In the genomic region with DNA sequence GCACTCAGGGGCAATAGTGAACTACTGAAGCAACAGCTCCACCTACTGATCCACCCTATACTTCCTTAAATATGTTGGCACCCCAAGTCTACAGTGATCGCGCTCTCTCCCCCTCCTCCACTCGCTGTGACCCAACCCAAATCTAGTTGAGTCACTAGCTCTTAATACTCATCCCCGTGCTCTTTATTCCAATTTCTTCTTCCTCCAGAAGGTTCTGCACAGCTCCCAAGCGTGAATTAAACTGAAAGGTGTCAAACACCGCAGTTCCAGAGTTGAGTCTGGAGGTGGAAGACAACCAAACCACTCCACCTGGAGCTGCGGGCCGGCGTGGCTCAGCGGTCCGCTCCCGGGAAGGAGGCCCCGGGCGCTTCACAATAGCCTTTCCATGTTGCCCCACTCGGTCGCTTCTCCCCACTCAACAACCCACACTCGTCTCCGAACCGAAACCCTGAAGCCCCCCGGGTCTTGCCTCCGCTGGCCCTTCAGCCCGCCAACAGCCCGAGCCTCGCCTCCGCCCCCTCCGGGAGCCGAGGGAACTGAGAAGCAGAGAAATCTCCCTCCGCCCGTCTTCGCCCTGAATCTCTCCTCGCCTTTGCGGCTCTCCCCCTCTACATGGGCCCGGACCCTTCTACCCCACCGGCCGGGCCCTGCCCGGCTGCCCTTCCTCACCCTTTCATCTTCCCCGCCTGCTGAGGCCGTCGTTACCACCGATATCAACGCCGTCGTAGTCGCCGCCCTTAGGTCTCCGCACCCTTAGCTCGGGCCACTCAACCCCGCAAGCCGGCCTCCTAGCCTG, we compare ENCODE assay signal across 8 cellular contexts. TPM values are rescaled to one million over a fixed set of nuclear protein-coding genes. Genes with fewer than 3 reads are reported as not detected.
DNase-seq lines count a peak whose midpoint lies in the region; ATAC-seq and TF ChIP-seq lines count a peak whose summit lies in the region.

No MANE protein-coding gene starts in this region.

- peaks cover 54% of the 10 kb centered on the region for H3K4me1 Mint-ChIP-seq in activated T-helper 17 cell treated with anti-CD3 and anti-CD28 coated beads, Interleukin-2, amount 50 U/mL, for 72 hours
- H3K4me1 Mint-ChIP-seq in nephron = peaks cover 53% of the 10 kb centered on the region
- peaks cover 81% of the 10 kb centered on the region for H3K4me1 Mint-ChIP-seq in stimulated activated naive CD8-positive, alpha-beta T cell treated with anti-CD3 and anti-CD28 coated beads, Interleukin-15, Interleukin-2, amounts not matched to agents 100 ng/mL and 50 ng/mL, for 24 hours (ENCODE audit: low read depth)

- peak overlapping the region; percentile 100 for H3K27ac Mint-ChIP-seq in activated T-helper 17 cell treated with anti-CD3 and anti-CD28 coated beads, Interleukin-2, amount 50 U/mL, for 72 hours
- peak overlapping the region; percentile 100 for H3K27ac Mint-ChIP-seq in nephron
- H3K27ac Mint-ChIP-seq in stimulated activated naive CD8-positive, alpha-beta T cell treated with anti-CD3 and anti-CD28 coated beads, Interleukin-15, Interleukin-2, amounts not matched to agents 100 ng/mL and 50 ng/mL, for 24 hours = peak overlapping the region; percentile 100

- peak overlapping the region; percentile 98 for H3K4me3 Mint-ChIP-seq in activated T-helper 17 cell treated with anti-CD3 and anti-CD28 coated beads, Interleukin-2, amount 50 U/mL, for 72 hours
- H3K4me3 Mint-ChIP-seq in nephron = peak overlapping the region; percentile 96 to 100 (median 96)
- peak overlapping the region; percentile 99 for H3K4me3 Mint-ChIP-seq in stimulated activated naive CD8-positive, alpha-beta T cell treated with anti-CD3 and anti-CD28 coated beads, Interleukin-15, Interleukin-2, amounts not matched to agents 100 ng/mL and 50 ng/mL, for 24 hours

- no peaks in the 10 kb centered on the region for H3K27me3 Mint-ChIP-seq in activated T-helper 17 cell treated with anti-CD3 and anti-CD28 coated beads, Interleukin-2, amount 50 U/mL, for 72 hours
- no peaks in the 10 kb centered on the region for H3K27me3 Mint-ChIP-seq in nephron (ENCODE audit: low read depth)
- no peaks in the 10 kb centered on the region for H3K27me3 Mint-ChIP-seq in stimulated activated naive CD8-positive, alpha-beta T cell treated with anti-CD3 and anti-CD28 coated beads, Interleukin-15, Interleukin-2, amounts not matched to agents 100 ng/mL and 50 ng/mL, for 24 hours

- H3K9me3 Mint-ChIP-seq in activated T-helper 17 cell treated with anti-CD3 and anti-CD28 coated beads, Interleukin-2, amount 50 U/mL, for 72 hours = no peaks in the 10 kb centered on the region
- no peaks in the 10 kb centered on the region for H3K9me3 Mint-ChIP-seq in nephron
- no peaks in the 10 kb centered on the region for H3K9me3 Mint-ChIP-seq in stimulated activated naive CD8-positive, alpha-beta T cell treated with anti-CD3 and anti-CD28 coated beads, Interleukin-15, Interleukin-2, amounts not matched to agents 100 ng/mL and 50 ng/mL, for 24 hours

- H3K4me3 ChIP-seq in fibroblast of mammary gland (ENCODE audit: control insufficient read depth, low read depth, low read length) = peak overlapping the region; percentile 92

- peak; percentile 71 for ATAC-seq in activated T-helper 17 cell treated with anti-CD3 and anti-CD28 coated beads, Interleukin-2, amount 50 U/mL, for 72 hours (replicated peaks)

- peaks cover 67% of the 10 kb centered on the region for H3K36me3 Mint-ChIP-seq in activated T-helper 17 cell treated with anti-CD3 and anti-CD28 coated beads, Interleukin-2, amount 50 U/mL, for 72 hours (ENCODE audit: low read depth)
- H3K36me3 Mint-ChIP-seq in nephron (ENCODE audit: low read depth) = peaks cover 7% of the 10 kb centered on the region
- H3K36me3 Mint-ChIP-seq in stimulated activated naive CD8-positive, alpha-beta T cell treated with anti-CD3 and anti-CD28 coated beads, Interleukin-15, Interleukin-2, amounts not matched to agents 100 ng/mL and 50 ng/mL, for 24 hours (ENCODE audit: low read depth) = peaks cover 43% of the 10 kb centered on the region

- TF ChIP-seq CTCF in LNCAP (IDR thresholded peaks at IDR 0.05) (peak; percentile 62), fibroblast of mammary gland (conservative IDR thresholded peaks at IDR 0.05; ENCODE audit: control insufficient read depth, insufficient read depth, low read depth, low read length) (peak; percentile 68), nephron (IDR thresholded peaks at IDR 0.05; ENCODE audit: unreplicated experiment in 3 of 3) (peak; percentile 44 to 60 (median 46))

- peak; percentile 59 for DNase-seq in DMS79 (lab: John Stamatoyannopoulos, UW)
- DNase-seq in H4 (ENCODE audit: low spot score) = peak; percentile 88
- peak; percentile 82 for DNase-seq in RPMI7951 (ENCODE audit: low read depth)
- peak; percentile 96 for DNase-seq in fibroblast of mammary gland (ENCODE audit: low read depth)

RNA-seq across cellular contexts. Expression of a gene that starts 0.6 kb away (rescaled TPM):
- 116 and 193 TPM in 2 replicates for total RNA-seq in H4 (2014; rRNA removed; shearing (Covaris generic))
- total RNA-seq in RPMI7951 (2014; rRNA removed; shearing (Covaris generic)) = 203 and 212 TPM in 2 replicates
- total RNA-seq in activated T-helper 17 cell treated with anti-CD3 and anti-CD28 coated beads, Interleukin-2, amount 50 U/mL, for 72 hours = 100 to 1,000 TPM in 1 of 2 donors, 10 to 100 TPM in 1; 62.1 to 152 TPM

RNA-seq across cellular contexts. Expression of a gene that starts 1.4 kb away (rescaled TPM):
- total RNA-seq in H4 (2014; rRNA removed; shearing (Covaris generic)) = 52.5 and 73.4 TPM in 2 replicates
- total RNA-seq in RPMI7951 (2014; rRNA removed; shearing (Covaris generic)) = 65.1 and 75.0 TPM in 2 replicates
- 10 to 100 TPM; 27.0 to 39.6 TPM for total RNA-seq in activated T-helper 17 cell treated with anti-CD3 and anti-CD28 coated beads, Interleukin-2, amount 50 U/mL, for 72 hours

RNA-seq across cellular contexts. Expression of a gene that starts 49.0 kb away (rescaled TPM):
- 4.3 and 9.3 TPM in 2 replicates for total RNA-seq in H4 (2014; rRNA removed; shearing (Covaris generic))
- total RNA-seq in RPMI7951 (2014; rRNA removed; shearing (Covaris generic)) = 6.2 and 10.6 TPM in 2 replicates
- 10 to 100 TPM; 14.6 to 19.9 TPM for total RNA-seq in activated T-helper 17 cell treated with anti-CD3 and anti-CD28 coated beads, Interleukin-2, amount 50 U/mL, for 72 hours

Comparison
In these comparisons a context has a peak if more than half of its experiments do, and no peak if none do; other contexts are left out.
1. Peak in every context shown above with its lines: DNase-seq, ATAC-seq and H3K4me3 ChIP-seq.